In the genomic region with DNA sequence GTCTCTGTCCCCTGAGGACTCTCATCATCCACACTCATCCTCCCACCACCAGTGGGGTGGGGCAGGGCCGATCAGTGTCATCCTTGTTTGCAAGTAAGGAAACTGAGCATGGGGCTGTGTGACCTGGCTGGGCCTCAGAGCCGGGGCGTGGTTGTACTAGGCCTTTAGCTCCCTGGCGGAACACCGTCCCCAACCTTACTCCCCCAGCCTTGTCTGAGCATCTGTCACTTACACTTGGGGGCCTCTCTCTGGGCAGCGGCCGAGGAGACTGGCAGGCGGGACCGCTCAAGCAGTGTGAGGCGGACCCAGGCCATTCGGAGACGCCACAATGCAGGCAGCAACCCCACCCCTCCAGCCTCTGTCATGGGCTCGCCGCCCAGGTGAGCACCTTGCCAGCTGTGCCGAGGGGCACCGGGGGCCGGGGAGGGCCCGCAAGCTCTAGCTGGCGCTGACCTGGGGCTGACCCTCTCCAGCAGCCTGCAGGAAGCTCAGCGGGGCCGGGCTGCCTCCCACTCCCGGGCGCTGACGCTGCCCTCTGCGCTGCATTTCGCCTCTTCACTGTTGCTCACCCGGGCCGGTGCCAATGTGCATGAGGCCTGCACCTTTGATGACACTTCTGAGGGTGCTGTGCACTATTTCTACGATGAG, we compare ENCODE assay signal across 1 cellular context.
TF ChIP-seq lines count a peak whose summit lies in the region.

No MANE protein-coding gene starts in this region.

TF ChIP-seq in HepG2, 621 proteins besides CTCF, POLR2A, EP300 and RAD21:
- TF ChIP-seq HNRNPL (IDR thresholded peaks at IDR 0.05; ENCODE audit: low read depth, low read length) (no peak), AGO2 (optimal IDR thresholded peaks at IDR 0.05; ENCODE audit: low read depth, low read length) (peak; percentile 71), RBFOX2 (IDR thresholded peaks at IDR 0.05; ENCODE audit: low read depth, low read length) (peak; percentile 60; the same call in 1 of the 2 replicates)
